ENCODE assay signal across 8 cellular contexts in the genomic region with DNA sequence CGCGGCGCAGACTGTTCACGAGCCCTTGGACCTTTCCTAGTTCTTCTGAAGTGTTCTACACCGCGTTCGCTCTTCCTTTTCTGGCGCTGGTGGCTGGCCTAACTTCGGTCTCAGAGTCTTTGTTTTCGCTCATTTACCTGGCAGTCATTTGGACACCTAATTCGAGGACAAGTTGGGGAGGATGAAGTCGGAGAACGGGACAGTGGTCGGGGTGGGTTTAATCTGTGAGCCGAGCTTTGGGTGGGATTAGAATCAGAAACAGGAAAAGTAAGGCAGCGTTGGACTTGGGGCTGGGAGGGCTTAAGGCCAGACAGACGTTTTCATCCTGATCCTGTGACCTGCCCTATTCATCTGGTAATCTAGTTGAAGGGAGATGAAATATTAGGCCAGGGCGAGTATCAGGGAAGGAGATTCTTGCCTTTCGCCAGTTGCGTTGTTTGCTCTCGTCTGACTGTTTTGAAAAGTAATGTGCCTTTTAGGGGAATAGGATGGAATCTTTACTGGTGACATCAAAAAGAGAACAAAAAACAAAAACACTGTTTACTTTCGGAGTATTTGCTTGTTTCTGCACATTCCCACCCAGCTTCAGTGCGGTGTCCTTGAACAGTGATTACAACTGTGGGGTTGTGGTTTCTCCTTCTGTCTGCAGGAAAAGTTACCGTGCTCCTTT. TPM values are rescaled to one million over a fixed set of nuclear protein-coding genes. Genes with fewer than 3 reads are reported as not detected.
A peak's percentile ranks its signal among the peaks of the same experiment; 100 is the strongest.
DNase-seq lines count a peak whose midpoint lies in the region; ATAC-seq and TF ChIP-seq lines count a peak whose summit lies in the region.

No MANE protein-coding gene starts in this region.

- TF ChIP-seq POLR2A in sigmoid colon (IDR thresholded peaks at IDR 0.05), result no peak

- WGBS in HUES64, result 1% methylated on average over 24 of the region's 24 CpGs
- 0 to 1% methylated on average over 24 of the region's 24 CpGs for WGBS in sigmoid colon, 2 donors

- no peak for ATAC-seq in activated T-helper 17 cell treated with anti-CD3 and anti-CD28 coated beads, Interleukin-2, amount 50 U/mL, for 72 hours (replicated peaks)
- ATAC-seq in HG02759 (IDR thresholded peaks at IDR 0.05; ENCODE audit: unreplicated experiment), result no peak

- peak overlapping the region; percentile 98 for H3K4me3 ChIP-seq in HUES64 (ENCODE audit: low read length)
- H3K4me3 ChIP-seq in left ventricle myocardium inferior, result peak overlapping the region; percentile 96
- H3K4me3 ChIP-seq in sigmoid colon, result peak overlapping the region; percentile 70 to 91 (median 84)

- no peak for TF ChIP-seq CTCF in left ventricle myocardium inferior (IDR thresholded peaks at IDR 0.05; ENCODE audit: borderline replicate concordance)
- TF ChIP-seq CTCF in sigmoid colon (IDR thresholded peaks at IDR 0.05), result no peak

- H3K27me3 ChIP-seq in HUES64 (ENCODE audit: insufficient read depth, low read length) (no peaks in the 10 kb centered on the region), left ventricle myocardium inferior (ENCODE audit: low read depth) (no peaks in the 10 kb centered on the region), sigmoid colon (no peaks in the 10 kb centered on the region)

- H3K27ac Mint-ChIP-seq in activated T-helper 17 cell treated with anti-CD3 and anti-CD28 coated beads, Interleukin-2, amount 50 U/mL, for 72 hours, result peak overlapping the region; percentile 88

- no peaks in the 10 kb centered on the region for H3K27me3 Mint-ChIP-seq in activated T-helper 17 cell treated with anti-CD3 and anti-CD28 coated beads, Interleukin-2, amount 50 U/mL, for 72 hours

- peaks cover 23% of the 10 kb centered on the region for H3K36me3 Mint-ChIP-seq in activated T-helper 17 cell treated with anti-CD3 and anti-CD28 coated beads, Interleukin-2, amount 50 U/mL, for 72 hours (ENCODE audit: low read depth)

- H3K9ac ChIP-seq in HUES64 (ENCODE audit: low read depth, low read length), result peak overlapping the region; percentile 88

- intact Hi-C loops in left ventricle myocardium inferior (cut with micrococcal nuclease), result no loop called here
- intact Hi-C loops in sigmoid colon (cut with DNase I), result loop anchor here (5.0 kb wide), 3 partner anchors 196 to 971 kb away; partner anchors contain the start of gene U2SURP

- H3K9me3 ChIP-seq in HUES64 (ENCODE audit: insufficient read depth, low read depth, low read length), result no peaks in the 10 kb centered on the region
- H3K9me3 ChIP-seq in left ventricle myocardium inferior (replicated peaks), result no peaks in the 10 kb centered on the region
- H3K9me3 ChIP-seq in sigmoid colon, result no peaks in the 10 kb centered on the region

- H3K4me1 ChIP-seq in HUES64 (ENCODE audit: insufficient read depth, low read length) (peaks cover 47% of the 10 kb centered on the region), left ventricle myocardium inferior (peaks cover 50% of the 10 kb centered on the region), sigmoid colon (peaks cover 0 to 52% (median 26%) of the 10 kb centered on the region in 4 donors)

- peaks cover 20% of the 10 kb centered on the region for H3K4me1 Mint-ChIP-seq in activated T-helper 17 cell treated with anti-CD3 and anti-CD28 coated beads, Interleukin-2, amount 50 U/mL, for 72 hours

- H3K9me3 Mint-ChIP-seq in activated T-helper 17 cell treated with anti-CD3 and anti-CD28 coated beads, Interleukin-2, amount 50 U/mL, for 72 hours, result no peaks in the 10 kb centered on the region

- H3K36me3 ChIP-seq in HUES64 (ENCODE audit: insufficient read depth, low read length) (no peaks in the 10 kb centered on the region), left ventricle myocardium inferior (no peaks in the 10 kb centered on the region), sigmoid colon (no peaks in the 10 kb centered on the region)

- H3K4me3 Mint-ChIP-seq in activated T-helper 17 cell treated with anti-CD3 and anti-CD28 coated beads, Interleukin-2, amount 50 U/mL, for 72 hours, result peak overlapping the region; percentile 90

- H3K27ac ChIP-seq in HUES64 (ENCODE audit: low read depth, low read length), result no peak overlapping the region
- peak overlapping the region; percentile 99 for H3K27ac ChIP-seq in left ventricle myocardium inferior (replicated peaks)
- peak overlapping the region; percentile 95 to 99 (median 98) for H3K27ac ChIP-seq in sigmoid colon

- DNase-seq in EH (ENCODE audit: low read depth), result peak; percentile 29
- no peak for DNase-seq in left ventricle myocardium inferior
- DNase-seq in sigmoid colon, result no peak
- no peak for DNase-seq in AG20443 (ENCODE audit: low spot score)
- no peak for DNase-seq in NCI-H128 (lab: John Stamatoyannopoulos, UW; ENCODE audit: unreplicated experiment)

- no peak for TF ChIP-seq EP300 in sigmoid colon (IDR thresholded peaks at IDR 0.05)

RNA-seq across cellular contexts. Expression of gene DIPK2A, which starts 1.9 kb away (rescaled TPM):
- polyA plus RNA-seq in HUES64 (2013, experiment 1 of 2), result 23.2 TPM
- polyA plus RNA-seq in HUES64 (2013, experiment 2 of 2), result 21.4 TPM
- total RNA-seq in activated T-helper 17 cell treated with anti-CD3 and anti-CD28 coated beads, Interleukin-2, amount 50 U/mL, for 72 hours, result 10 to 100 TPM; 20.1 to 23.2 TPM
- total RNA-seq in left ventricle myocardium inferior (8.4 TPM), sigmoid colon (10 to 100 TPM; 22.0 to 56.0 (median 47.6) TPM)
- polyA plus RNA-seq in sigmoid colon, result 1 to 10 TPM; 1.8 to 6.6 (median 3.5) TPM
